ENCODE assay signal across 31 cellular contexts in genomic region chrX:151776113-151776790, GRCh38. TPM values are rescaled to one million over a fixed set of nuclear protein-coding genes. Genes with fewer than 3 reads are reported as not detected.
DNase-seq lines count a peak whose midpoint lies in the region; ATAC-seq lines count a peak whose summit lies in the region.
"Had no signal": no experiment of that assay in that cellular context is flagged by ENCODE, and none has a peak within 500 bp of the region (broad histone marks: within the 10 kb centered on the region; RNA-seq: fewer than 3 reads in every experiment).

No MANE protein-coding gene starts in this region.

- no peaks in the 10 kb centered on the region for H3K36me3 ChIP-seq in mesendoderm (ENCODE audit: control insufficient read depth, insufficient read depth, low read length)
- H3K36me3 ChIP-seq: ascending aorta, esophagus squamous epithelium, neural progenitor cell, sigmoid colon had no signal

- no peak overlapping the region for H3K56ac ChIP-seq in mesendoderm (ENCODE audit: low read length)

- H4K5ac ChIP-seq in mesendoderm (ENCODE audit: low read length): no peak overlapping the region

- H3K4ac ChIP-seq in mesendoderm (ENCODE audit: low read depth, low read length): no peak overlapping the region

- DNase-seq in Right ventricle myocardium inferior (ENCODE audit: missing footprints) (no peak), cardiac septum (ENCODE audit: low spot score) (no peak), fibroblast of peridontal ligament (ENCODE audit: extremely low read depth) (peak; percentile 11), mesendoderm (peak; percentile 83), NCI-H2227 treated with DMSO at 0.1 percent for 48 hours (lab: John Stamatoyannopoulos, UW) (no peak), NCI-H1092 treated with DMSO at 0.1 percent for 48 hours (lab: John Stamatoyannopoulos, UW) (no peak), dedifferentiated amniotic fluid mesenchymal stem cell (ENCODE audit: extremely low spot score) (no peak)
- DNase-seq: activated CD4-positive, alpha-beta T cell treated with anti-CD3 and anti-CD28 coated beads for 4 hours; activated CD8-positive, alpha-beta memory T cell treated with anti-CD3 and anti-CD28 coated beads for 24 hours; activated gamma-delta T cell; activated naive CD8-positive, alpha-beta T cell treated with anti-CD3 and anti-CD28 coated beads, Interleukin-2, amount 10 ng/mL, durations not matched to agents 7 days and 5 days; AML-193; CD4-positive, alpha-beta T cell; esophagus squamous epithelium; NCI-H1105 treated with DMSO at 0.1 percent for 48 hours; NCI-H2029 treated with DMSO at 0.1 percent for 48 hours; OCI-M1; posterior cingulate gyrus; sigmoid colon; stimulated activated naive CD4-positive, alpha-beta T cell treated with Interleukin-2 at 50 U/mL for 16 hours; testis had no signal

- H3K4me3 ChIP-seq in mesendoderm (ENCODE audit: low read length): no peak overlapping the region
- H3K4me3 ChIP-seq: ascending aorta, esophagus squamous epithelium, K562, neural progenitor cell, sigmoid colon, testis had no signal

- intact Hi-C loops in Right ventricle myocardium inferior (cut with DNase I): no loop called here
- intact Hi-C loops in cardiac septum (cut with DNase I): no loop called here

- no peak overlapping the region for H3K9ac ChIP-seq in mesendoderm (ENCODE audit: low read length)
- H3K9ac ChIP-seq: neural progenitor cell had no signal

- no peaks in the 10 kb centered on the region for H3K79me2 ChIP-seq in mesendoderm (ENCODE audit: control insufficient read depth, insufficient read depth, low read length)

- H2BK15ac ChIP-seq in mesendoderm (replicated peaks; ENCODE audit: low read depth): no peak overlapping the region

- no peaks in the 10 kb centered on the region for H3K27me3 ChIP-seq in mesendoderm (ENCODE audit: insufficient read depth, low read length, poor library complexity)
- H3K27me3 ChIP-seq: ascending aorta, esophagus squamous epithelium, neural progenitor cell, sigmoid colon, testis had no signal

- H2BK120ac ChIP-seq in mesendoderm (ENCODE audit: low read depth, low read length): no peak overlapping the region

- no peak overlapping the region for H3K27ac ChIP-seq in mesendoderm (ENCODE audit: low read depth, low read length)
- H3K27ac ChIP-seq: ascending aorta, esophagus squamous epithelium, neural progenitor cell, sigmoid colon, testis had no signal

- H2BK5ac ChIP-seq in mesendoderm (ENCODE audit: low read length): no peak overlapping the region

- no peaks in the 10 kb centered on the region for H3K79me1 ChIP-seq in mesendoderm (ENCODE audit: low read length)

- no CpG with 5 or more reads among the region's 13 CpGs for WGBS in mesendoderm (ENCODE audit: extremely low coverage, insufficient coverage, low lambda C conversion rate)

- no peak overlapping the region for H4K8ac ChIP-seq in mesendoderm (ENCODE audit: low read depth, low read length)

- H3K18ac ChIP-seq in mesendoderm (ENCODE audit: low read length): no peak overlapping the region

- no peak overlapping the region for H2AK5ac ChIP-seq in mesendoderm (ENCODE audit: low read length)

- no peak overlapping the region for H3K4me2 ChIP-seq in mesendoderm (ENCODE audit: low read length)
- H3K4me2 ChIP-seq: neural progenitor cell had no signal

- no peak overlapping the region for H3K23ac ChIP-seq in mesendoderm (ENCODE audit: low read length)

- H3K4me1 ChIP-seq in mesendoderm (ENCODE audit: control insufficient read depth, low read depth, low read length): no peaks in the 10 kb centered on the region
- H3K4me1 ChIP-seq: ascending aorta, neural progenitor cell, sigmoid colon, testis had no signal

- peak; percentile 74 for ATAC-seq in Right ventricle myocardium inferior
- no peak for ATAC-seq in HG03521 (IDR thresholded peaks at IDR 0.05; ENCODE audit: unreplicated experiment)
- ATAC-seq: HCT116, K562 had no signal

RNA-seq across cellular contexts. Expression of gene CNGA2, which starts 41.7 kb away (rescaled TPM):
- total RNA-seq in Right ventricle myocardium inferior: not detected
- not detected for total RNA-seq in cardiac septum
- not detected for polyA plus RNA-seq in mesendoderm (2013, experiment 1 of 2)
- not detected for polyA plus RNA-seq in mesendoderm (2013, experiment 2 of 2)
- total RNA-seq: A172; activated naive CD8-positive, alpha-beta T cell treated with anti-CD3 and anti-CD28 coated beads, Interleukin-2, amount 10 ng/mL, durations not matched to agents 7 days and 5 days; ascending aorta; CD4-positive, alpha-beta T cell; esophagus squamous epithelium; G401; K562; kidney epithelial cell; lung microvascular endothelial cell; M059J; sigmoid colon had no signal
- polyA plus RNA-seq: K562 had no signal

Comparison
In these comparisons a context has a peak if more than half of its experiments do, and no peak if none do; other contexts are left out.
1. DNase-seq: peak in fibroblast of peridontal ligament (single experiment) and mesendoderm (single experiment); none in Right ventricle myocardium inferior (single experiment), cardiac septum (single experiment), NCI-H2227 treated with DMSO at 0.1 percent for 48 hours (single experiment), NCI-H1092 treated with DMSO at 0.1 percent for 48 hours (single experiment) and dedifferentiated amniotic fluid mesenchymal stem cell (single experiment).